In the genomic region with DNA sequence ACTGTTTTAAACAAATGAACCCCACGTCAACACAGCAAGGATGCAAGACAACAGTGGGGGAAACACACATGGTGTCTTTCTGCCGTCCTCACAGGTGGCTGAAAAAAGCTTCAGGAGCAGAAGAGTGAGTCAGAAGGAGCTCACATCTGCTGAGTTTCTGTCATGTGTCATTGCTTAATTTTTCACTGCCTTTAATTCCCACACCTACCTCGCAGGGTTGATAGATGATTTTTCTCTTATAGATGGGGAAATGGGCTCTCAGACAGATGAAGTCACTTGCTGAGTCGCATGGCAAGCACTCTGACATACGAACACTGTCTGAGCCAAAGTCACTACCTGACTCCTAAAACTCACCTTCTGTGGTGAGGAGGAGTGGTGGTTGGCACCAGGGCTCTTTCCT, we compare ENCODE assay signal across 9 cellular contexts. TPM values are rescaled to one million over a fixed set of nuclear protein-coding genes. Genes with fewer than 3 reads are reported as not detected.
A peak's percentile ranks its signal among the peaks of the same experiment; 100 is the strongest.
DNase-seq lines count a peak whose midpoint lies in the region; ATAC-seq, FAIRE-seq and TF ChIP-seq lines count a peak whose summit lies in the region.
"Had no signal": no experiment of that assay in that cellular context is flagged by ENCODE, and none has a peak within 500 bp of the region (broad histone marks: within the 10 kb centered on the region; RNA-seq: fewer than 3 reads in every experiment).

No MANE protein-coding gene starts in this region.

- no peaks in the 10 kb centered on the region for H3K36me3 ChIP-seq in tibial nerve

- no peaks in the 10 kb centered on the region for H3K4me1 Mint-ChIP-seq in natural killer cell
- H3K4me1 Mint-ChIP-seq: T-helper 17 cell had no signal

- WGBS in tibial nerve, 2 donors: 84 to 86% methylated on average over 5 of the region's 5 CpGs

- peak; percentile 84 for FAIRE-seq in GM19239 (lab: Jason Lieb, UNC)

- intact Hi-C loops in natural killer cell (cut with micrococcal nuclease): no loop called here

- TF ChIP-seq CTCF in epithelial cell of esophagus (IDR thresholded peaks at IDR 0.05; ENCODE audit: insufficient read depth, low read depth, low read length, missing control alignments) (no peak), tibial nerve (IDR thresholded peaks at IDR 0.05) (no peak), natural killer cell (IDR thresholded peaks at IDR 0.05) (no peak)

- no peaks in the 10 kb centered on the region for H3K9me3 Mint-ChIP-seq in natural killer cell

- ATAC-seq in HG03439 (IDR thresholded peaks at IDR 0.05; ENCODE audit: unreplicated experiment) (peak; percentile 85), natural killer cell (no peak)
- ATAC-seq: T-helper 17 cell had no signal

- no peak for TF ChIP-seq EP300 in tibial nerve (IDR thresholded peaks at IDR 0.05)

- no peaks in the 10 kb centered on the region for H3K36me3 Mint-ChIP-seq in natural killer cell

- no peak overlapping the region for H3K27ac ChIP-seq in tibial nerve

- H3K9me3 ChIP-seq in tibial nerve: no peaks in the 10 kb centered on the region

- H3K27me3 Mint-ChIP-seq in natural killer cell (ENCODE audit: low read depth in 2 of 2): peaks cover 6 to 9% of the 10 kb centered on the region in 2 donors

- no peak for TF ChIP-seq POLR2A in tibial nerve (IDR thresholded peaks at IDR 0.05)

- DNase-seq in DMS53 treated with DMSO at 0.1 percent for 48 hours (lab: John Stamatoyannopoulos, UW; ENCODE audit: unreplicated experiment) (peak; percentile 11), GM19239 (ENCODE audit: insufficient read length, low spot score) (no peak), epithelial cell of esophagus (ENCODE audit: low read depth) (peak; percentile 93), tibial nerve (ENCODE audit: low spot score in 2 of 2) (no peak), NCI-H774 (lab: John Stamatoyannopoulos, UW) (no peak), hippocampal formation (lab: John Stamatoyannopoulos, UW) (no peak), natural killer cell (no peak)
- DNase-seq: T-helper 17 cell had no signal

- no peak overlapping the region for H3K4me3 ChIP-seq in epithelial cell of esophagus (ENCODE audit: low read length)
- H3K4me3 ChIP-seq in tibial nerve: no peak overlapping the region

- H3K27ac Mint-ChIP-seq in natural killer cell: no peak overlapping the region
- H3K27ac Mint-ChIP-seq: T-helper 17 cell had no signal

- no peak overlapping the region for H3K4me3 Mint-ChIP-seq in natural killer cell
- H3K4me3 Mint-ChIP-seq: T-helper 17 cell had no signal

- H3K4me1 ChIP-seq in tibial nerve: no peaks in the 10 kb centered on the region

- no peaks in the 10 kb centered on the region for H3K27me3 ChIP-seq in tibial nerve

RNA-seq across cellular contexts. Expression of a gene that starts 28.3 kb away (rescaled TPM):
- total RNA-seq in tibial nerve (10 to 100 TPM; 29.1 to 43.5 (median 34.1) TPM), natural killer cell (1 to 10 TPM in 1 of 3 donors, under 1 TPM in 2; 0.25 to 1.1 (median 0.35) TPM)

Comparison
In these comparisons a context has a peak if more than half of its experiments do, and no peak if none do; other contexts are left out.
1. DNase-seq: peak in DMS53 treated with DMSO at 0.1 percent for 48 hours (single experiment) and epithelial cell of esophagus (single experiment); none in GM19239 (single experiment), tibial nerve (0 of 2), NCI-H774 (single experiment), hippocampal formation (0 of 2) and natural killer cell (single experiment).
2. RNA of a gene that starts 28.3 kb away (total RNA-seq): 29.1 to 43.5 TPM in tibial nerve; 0.25 to 1.1 TPM in natural killer cell; every median in the first group is over 10 times any median in the second.